Comparison of ENCODE assay signal across 1 cellular context in genomic region chr3:169865176-169865800, GRCh38.
TF ChIP-seq lines count a peak whose summit lies in the region.

No MANE protein-coding gene starts in this region.

TF ChIP-seq in GM23338, 12 proteins besides CTCF, POLR2A, EP300 and RAD21 (continued from another document):
- TF ChIP-seq REST (IDR thresholded peaks at IDR 0.05; ENCODE audit: unreplicated experiment), result no peak
- no peak for TF ChIP-seq NANOG (IDR thresholded peaks at IDR 0.05; ENCODE audit: borderline replicate concordance)
- TF ChIP-seq POLR2AphosphoS5 (IDR thresholded peaks at IDR 0.05; ENCODE audit: low read depth), result no peak
- TF ChIP-seq ZNF331 (CRISPR knock-in tag; IDR thresholded peaks at IDR 0.05; ENCODE audit: low read depth), result no peak
- TF ChIP-seq, protein P1, sequence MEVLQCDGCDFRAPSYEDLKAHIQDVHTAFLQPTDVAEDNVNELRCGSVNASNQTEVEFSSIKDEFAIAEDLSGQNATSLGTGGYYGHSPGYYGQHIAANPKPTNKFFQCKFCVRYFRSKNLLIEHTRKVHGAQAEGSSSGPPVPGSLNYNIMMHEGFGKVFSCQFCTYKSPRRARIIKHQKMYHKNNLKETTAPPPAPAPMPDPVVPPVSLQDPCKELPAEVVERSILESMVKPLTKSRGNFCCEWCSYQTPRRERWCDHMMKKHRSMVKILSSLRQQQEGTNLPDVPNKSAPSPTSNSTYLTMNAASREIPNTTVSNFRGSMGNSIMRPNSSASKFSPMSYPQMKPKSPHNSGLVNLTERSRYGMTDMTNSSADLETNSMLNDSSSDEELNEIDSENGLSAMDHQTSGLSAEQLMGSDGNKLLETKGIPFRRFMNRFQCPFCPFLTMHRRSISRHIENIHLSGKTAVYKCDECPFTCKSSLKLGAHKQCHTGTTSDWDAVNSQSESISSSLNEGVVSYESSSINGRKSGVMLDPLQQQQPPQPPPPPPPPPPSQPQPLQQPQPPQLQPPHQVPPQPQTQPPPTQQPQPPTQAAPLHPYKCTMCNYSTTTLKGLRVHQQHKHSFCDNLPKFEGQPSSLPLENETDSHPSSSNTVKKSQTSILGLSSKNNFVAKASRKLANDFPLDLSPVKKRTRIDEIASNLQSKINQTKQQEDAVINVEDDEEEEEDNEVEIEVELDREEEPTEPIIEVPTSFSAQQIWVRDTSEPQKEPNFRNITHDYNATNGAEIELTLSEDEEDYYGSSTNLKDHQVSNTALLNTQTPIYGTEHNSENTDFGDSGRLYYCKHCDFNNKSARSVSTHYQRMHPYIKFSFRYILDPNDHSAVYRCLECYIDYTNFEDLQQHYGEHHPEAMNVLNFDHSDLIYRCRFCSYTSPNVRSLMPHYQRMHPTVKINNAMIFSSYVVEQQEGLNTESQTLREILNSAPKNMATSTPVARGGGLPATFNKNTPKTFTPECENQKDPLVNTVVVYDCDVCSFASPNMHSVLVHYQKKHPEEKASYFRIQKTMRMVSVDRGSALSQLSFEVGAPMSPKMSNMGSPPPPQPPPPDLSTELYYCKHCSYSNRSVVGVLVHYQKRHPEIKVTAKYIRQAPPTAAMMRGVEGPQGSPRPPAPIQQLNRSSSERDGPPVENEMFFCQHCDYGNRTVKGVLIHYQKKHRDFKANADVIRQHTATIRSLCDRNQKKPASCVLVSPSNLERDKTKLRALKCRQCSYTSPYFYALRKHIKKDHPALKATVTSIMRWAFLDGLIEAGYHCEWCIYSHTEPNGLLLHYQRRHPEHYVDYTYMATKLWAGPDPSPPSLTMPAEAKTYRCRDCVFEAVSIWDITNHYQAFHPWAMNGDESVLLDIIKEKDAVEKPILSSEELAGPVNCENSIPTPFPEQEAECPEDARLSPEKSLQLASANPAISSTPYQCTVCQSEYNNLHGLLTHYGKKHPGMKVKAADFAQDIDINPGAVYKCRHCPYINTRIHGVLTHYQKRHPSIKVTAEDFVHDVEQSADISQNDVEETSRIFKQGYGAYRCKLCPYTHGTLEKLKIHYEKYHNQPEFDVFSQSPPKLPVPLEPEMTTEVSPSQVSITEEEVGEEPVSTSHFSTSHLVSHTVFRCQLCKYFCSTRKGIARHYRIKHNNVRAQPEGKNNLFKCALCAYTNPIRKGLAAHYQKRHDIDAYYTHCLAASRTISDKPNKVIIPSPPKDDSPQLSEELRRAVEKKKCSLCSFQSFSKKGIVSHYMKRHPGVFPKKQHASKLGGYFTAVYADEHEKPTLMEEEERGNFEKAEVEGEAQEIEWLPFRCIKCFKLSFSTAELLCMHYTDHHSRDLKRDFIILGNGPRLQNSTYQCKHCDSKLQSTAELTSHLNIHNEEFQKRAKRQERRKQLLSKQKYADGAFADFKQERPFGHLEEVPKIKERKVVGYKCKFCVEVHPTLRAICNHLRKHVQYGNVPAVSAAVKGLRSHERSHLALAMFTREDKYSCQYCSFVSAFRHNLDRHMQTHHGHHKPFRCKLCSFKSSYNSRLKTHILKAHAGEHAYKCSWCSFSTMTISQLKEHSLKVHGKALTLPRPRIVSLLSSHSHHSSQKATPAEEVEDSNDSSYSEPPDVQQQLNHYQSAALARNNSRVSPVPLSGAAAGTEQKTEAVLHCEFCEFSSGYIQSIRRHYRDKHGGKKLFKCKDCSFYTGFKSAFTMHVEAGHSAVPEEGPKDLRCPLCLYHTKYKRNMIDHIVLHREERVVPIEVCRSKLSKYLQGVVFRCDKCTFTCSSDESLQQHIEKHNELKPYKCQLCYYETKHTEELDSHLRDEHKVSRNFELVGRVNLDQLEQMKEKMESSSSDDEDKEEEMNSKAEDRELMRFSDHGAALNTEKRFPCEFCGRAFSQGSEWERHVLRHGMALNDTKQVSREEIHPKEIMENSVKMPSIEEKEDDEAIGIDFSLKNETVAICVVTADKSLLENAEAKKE (CRISPR knock-in tag; IDR thresholded peaks at IDR 0.05), result no peak
